ENCODE assay signal across 1 cellular context in the genomic region with DNA sequence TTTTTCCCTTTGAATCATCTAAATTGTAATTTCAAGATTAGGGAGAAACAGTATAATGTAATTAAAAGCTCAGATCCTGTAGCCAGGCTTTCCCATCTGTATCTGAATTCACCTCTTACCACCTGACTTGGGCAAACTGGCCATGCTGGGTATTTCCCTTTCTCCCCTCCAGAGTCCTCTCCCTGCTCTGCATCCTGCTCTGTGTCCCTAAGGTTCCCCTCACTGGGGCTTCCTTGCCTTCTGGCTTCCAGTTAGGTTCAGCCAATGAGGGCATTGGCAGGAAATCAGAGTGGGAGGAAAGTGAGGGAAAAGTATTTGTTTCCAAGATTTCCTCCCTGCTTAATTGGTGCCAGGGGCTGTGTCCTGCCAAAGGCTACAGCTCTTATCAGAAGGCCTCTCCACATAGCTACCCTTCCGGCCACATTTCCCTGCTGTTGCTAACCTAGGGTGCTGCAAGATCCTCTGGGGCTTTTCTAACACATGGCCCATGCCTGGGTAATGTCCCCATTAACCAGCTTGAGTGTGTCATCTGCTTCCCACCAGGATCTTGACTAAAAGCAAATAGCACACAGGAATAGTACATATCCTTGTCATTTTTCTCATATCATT.
TF ChIP-seq lines count a peak whose summit lies in the region.

No MANE protein-coding gene starts in this region.

TF ChIP-seq in SK-N-SH treated with all-trans-retinoic acid at 6 μM for 48 hours, 23 proteins besides CTCF, POLR2A, EP300 and RAD21 (continued from another document):
- TF ChIP-seq POU6F1 (CRISPR knock-in tag; IDR thresholded peaks at IDR 0.05; ENCODE audit: borderline replicate concordance, low read depth) (no peak; the same call in 1 of the 2 replicates), TCF4 (CRISPR knock-in tag; IDR thresholded peaks at IDR 0.05; ENCODE audit: borderline replicate concordance) (peak; percentile 93), PPARA (CRISPR knock-in tag; IDR thresholded peaks at IDR 0.05; ENCODE audit: borderline replicate concordance) (no peak), RARB (CRISPR knock-in tag; IDR thresholded peaks at IDR 0.05) (no peak), GLIS3 (CRISPR knock-in tag; IDR thresholded peaks at IDR 0.05) (0 out of 2 replicates have a peak, but pooled peaks have one; percentile 20), ZFP30 (CRISPR knock-in tag; IDR thresholded peaks at IDR 0.05) (no peak)
